Comparison of ENCODE assay signal across 1 cellular context in the genomic region with DNA sequence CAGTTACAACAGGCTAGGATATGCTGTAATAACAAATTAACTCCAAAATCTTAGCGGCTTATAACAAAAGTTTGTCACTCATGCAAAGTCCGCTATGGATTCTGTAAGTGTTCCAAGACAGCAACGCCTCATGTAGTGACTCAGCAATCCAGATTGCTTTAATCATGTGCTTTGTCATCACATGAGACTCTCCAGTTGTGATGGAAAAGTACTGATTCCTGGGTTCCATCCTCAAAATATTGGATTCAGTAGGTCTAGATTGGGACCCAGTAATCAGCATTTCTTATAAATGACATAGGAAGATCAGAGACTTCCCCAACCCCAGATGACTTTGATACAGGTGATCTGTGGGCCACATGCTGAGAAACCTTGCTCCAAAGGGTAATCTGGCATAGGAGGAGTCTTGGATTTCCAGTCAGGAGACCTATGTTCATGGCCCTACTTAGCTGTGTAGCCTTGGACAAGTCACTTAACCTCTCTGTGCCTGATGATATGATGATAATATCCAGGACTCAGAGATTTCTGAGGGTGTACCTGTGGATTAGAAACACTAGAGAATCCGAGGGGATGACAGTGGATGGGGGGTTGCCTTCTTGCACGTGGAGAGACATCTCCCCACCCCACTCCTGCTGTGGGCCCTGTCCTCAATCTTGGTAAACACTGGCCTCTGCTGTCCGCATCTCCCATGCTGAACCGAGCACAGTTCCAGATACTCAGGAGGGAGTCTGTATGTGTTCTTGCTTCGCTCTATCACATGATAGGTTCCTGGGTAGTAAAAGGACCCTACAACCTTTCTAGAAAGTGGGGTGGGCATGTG.
A peak's percentile ranks its signal among the peaks of the same experiment; 100 is the strongest.
TF ChIP-seq lines count a peak whose summit lies in the region.

No MANE protein-coding gene starts in this region.

TF ChIP-seq in K562, 482 proteins besides CTCF, POLR2A, EP300 and RAD21 (continued from another document):
- no peak for TF ChIP-seq HLTF (IDR thresholded peaks at IDR 0.05)
- TF ChIP-seq ZNF347 (CRISPR knock-in tag; IDR thresholded peaks at IDR 0.05; ENCODE audit: low read depth) = no peak
- no peak for TF ChIP-seq ZZZ3 (IDR thresholded peaks at IDR 0.05)
- TF ChIP-seq MCM3 (IDR thresholded peaks at IDR 0.05) = no peak
- no peak for TF ChIP-seq MIER1 (IDR thresholded peaks at IDR 0.05; ENCODE audit: low read depth)
- TF ChIP-seq CAMTA2 (CRISPR knock-in tag; conservative IDR thresholded peaks at IDR 0.05) = no peak
- 0 out of 2 replicates have a peak, but pooled peaks have one; percentile 16 for TF ChIP-seq SMARCA5 (IDR thresholded peaks at IDR 0.05)
- TF ChIP-seq, protein P1, sequence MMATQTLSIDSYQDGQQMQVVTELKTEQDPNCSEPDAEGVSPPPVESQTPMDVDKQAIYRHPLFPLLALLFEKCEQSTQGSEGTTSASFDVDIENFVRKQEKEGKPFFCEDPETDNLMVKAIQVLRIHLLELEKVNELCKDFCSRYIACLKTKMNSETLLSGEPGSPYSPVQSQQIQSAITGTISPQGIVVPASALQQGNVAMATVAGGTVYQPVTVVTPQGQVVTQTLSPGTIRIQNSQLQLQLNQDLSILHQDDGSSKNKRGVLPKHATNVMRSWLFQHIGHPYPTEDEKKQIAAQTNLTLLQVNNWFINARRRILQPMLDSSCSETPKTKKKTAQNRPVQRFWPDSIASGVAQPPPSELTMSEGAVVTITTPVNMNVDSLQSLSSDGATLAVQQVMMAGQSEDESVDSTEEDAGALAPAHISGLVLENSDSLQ (IDR thresholded peaks at IDR 0.05) = peak; percentile 34; the same call in 1 of the 2 replicates
- TF ChIP-seq, protein P2, sequence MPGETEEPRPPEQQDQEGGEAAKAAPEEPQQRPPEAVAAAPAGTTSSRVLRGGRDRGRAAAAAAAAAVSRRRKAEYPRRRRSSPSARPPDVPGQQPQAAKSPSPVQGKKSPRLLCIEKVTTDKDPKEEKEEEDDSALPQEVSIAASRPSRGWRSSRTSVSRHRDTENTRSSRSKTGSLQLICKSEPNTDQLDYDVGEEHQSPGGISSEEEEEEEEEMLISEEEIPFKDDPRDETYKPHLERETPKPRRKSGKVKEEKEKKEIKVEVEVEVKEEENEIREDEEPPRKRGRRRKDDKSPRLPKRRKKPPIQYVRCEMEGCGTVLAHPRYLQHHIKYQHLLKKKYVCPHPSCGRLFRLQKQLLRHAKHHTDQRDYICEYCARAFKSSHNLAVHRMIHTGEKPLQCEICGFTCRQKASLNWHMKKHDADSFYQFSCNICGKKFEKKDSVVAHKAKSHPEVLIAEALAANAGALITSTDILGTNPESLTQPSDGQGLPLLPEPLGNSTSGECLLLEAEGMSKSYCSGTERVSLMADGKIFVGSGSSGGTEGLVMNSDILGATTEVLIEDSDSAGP (CRISPR knock-in tag; IDR thresholded peaks at IDR 0.05) = no peak
- TF ChIP-seq ZFP36 (IDR thresholded peaks at IDR 0.05; ENCODE audit: low read depth, low read length, partially characterized antibody) = peak; percentile 28
- no peak for TF ChIP-seq CBX8 (IDR thresholded peaks at IDR 0.05; ENCODE audit: borderline replicate concordance, extremely low read depth, low read depth, low read length, poor library complexity, severe bottlenecking)
- TF ChIP-seq ASH1L (IDR thresholded peaks at IDR 0.05; ENCODE audit: borderline replicate concordance, low read depth, partially characterized antibody) = no peak
- TF ChIP-seq ZNF778 (CRISPR knock-in tag; IDR thresholded peaks at IDR 0.05) = no peak
- TF ChIP-seq, protein P3, sequence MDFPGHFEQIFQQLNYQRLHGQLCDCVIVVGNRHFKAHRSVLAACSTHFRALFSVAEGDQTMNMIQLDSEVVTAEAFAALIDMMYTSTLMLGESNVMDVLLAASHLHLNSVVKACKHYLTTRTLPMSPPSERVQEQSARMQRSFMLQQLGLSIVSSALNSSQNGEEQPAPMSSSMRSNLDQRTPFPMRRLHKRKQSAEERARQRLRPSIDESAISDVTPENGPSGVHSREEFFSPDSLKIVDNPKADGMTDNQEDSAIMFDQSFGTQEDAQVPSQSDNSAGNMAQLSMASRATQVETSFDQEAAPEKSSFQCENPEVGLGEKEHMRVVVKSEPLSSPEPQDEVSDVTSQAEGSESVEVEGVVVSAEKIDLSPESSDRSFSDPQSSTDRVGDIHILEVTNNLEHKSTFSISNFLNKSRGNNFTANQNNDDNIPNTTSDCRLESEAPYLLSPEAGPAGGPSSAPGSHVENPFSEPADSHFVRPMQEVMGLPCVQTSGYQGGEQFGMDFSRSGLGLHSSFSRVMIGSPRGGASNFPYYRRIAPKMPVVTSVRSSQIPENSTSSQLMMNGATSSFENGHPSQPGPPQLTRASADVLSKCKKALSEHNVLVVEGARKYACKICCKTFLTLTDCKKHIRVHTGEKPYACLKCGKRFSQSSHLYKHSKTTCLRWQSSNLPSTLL (IDR thresholded peaks at IDR 0.05) = peak; percentile 38; the same call in 1 of the 2 replicates
